Comparison of ENCODE assay signal across 1 cellular context in the genomic region with DNA sequence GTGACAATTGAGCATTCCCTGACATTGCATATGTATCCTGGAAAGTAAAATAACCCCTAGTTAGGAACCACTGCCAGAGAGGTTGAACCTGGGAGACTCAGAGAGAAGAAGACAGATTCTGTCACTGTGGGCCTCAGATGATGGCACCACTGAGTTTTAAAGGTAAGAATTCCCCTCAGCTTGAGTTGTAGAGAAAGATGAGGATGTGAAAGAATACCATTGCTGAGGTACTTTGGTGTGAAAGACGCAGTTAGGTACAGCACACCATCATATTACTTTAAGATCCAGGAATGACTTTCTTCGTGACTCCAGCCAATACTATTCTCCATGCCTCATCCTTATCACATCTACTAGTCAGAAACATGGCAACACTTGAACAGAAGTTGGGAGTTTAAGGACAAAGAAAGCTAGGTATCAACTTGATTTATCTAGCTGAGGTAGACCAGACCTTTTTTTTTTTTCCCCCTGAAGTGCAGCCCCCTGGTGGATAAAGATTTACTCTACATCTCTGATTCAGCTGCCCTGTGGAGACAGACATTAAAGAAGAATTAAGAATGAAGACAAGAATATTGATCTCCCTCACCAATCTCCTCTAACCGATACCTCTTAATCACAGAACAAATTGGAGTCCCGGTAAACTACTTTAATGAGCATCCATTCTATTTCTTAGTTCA.
TF ChIP-seq lines count a peak whose summit lies in the region.

No MANE protein-coding gene starts in this region.

TF ChIP-seq in HepG2, 621 proteins besides CTCF, POLR2A, EP300 and RAD21:
- TF ChIP-seq, protein P1, sequence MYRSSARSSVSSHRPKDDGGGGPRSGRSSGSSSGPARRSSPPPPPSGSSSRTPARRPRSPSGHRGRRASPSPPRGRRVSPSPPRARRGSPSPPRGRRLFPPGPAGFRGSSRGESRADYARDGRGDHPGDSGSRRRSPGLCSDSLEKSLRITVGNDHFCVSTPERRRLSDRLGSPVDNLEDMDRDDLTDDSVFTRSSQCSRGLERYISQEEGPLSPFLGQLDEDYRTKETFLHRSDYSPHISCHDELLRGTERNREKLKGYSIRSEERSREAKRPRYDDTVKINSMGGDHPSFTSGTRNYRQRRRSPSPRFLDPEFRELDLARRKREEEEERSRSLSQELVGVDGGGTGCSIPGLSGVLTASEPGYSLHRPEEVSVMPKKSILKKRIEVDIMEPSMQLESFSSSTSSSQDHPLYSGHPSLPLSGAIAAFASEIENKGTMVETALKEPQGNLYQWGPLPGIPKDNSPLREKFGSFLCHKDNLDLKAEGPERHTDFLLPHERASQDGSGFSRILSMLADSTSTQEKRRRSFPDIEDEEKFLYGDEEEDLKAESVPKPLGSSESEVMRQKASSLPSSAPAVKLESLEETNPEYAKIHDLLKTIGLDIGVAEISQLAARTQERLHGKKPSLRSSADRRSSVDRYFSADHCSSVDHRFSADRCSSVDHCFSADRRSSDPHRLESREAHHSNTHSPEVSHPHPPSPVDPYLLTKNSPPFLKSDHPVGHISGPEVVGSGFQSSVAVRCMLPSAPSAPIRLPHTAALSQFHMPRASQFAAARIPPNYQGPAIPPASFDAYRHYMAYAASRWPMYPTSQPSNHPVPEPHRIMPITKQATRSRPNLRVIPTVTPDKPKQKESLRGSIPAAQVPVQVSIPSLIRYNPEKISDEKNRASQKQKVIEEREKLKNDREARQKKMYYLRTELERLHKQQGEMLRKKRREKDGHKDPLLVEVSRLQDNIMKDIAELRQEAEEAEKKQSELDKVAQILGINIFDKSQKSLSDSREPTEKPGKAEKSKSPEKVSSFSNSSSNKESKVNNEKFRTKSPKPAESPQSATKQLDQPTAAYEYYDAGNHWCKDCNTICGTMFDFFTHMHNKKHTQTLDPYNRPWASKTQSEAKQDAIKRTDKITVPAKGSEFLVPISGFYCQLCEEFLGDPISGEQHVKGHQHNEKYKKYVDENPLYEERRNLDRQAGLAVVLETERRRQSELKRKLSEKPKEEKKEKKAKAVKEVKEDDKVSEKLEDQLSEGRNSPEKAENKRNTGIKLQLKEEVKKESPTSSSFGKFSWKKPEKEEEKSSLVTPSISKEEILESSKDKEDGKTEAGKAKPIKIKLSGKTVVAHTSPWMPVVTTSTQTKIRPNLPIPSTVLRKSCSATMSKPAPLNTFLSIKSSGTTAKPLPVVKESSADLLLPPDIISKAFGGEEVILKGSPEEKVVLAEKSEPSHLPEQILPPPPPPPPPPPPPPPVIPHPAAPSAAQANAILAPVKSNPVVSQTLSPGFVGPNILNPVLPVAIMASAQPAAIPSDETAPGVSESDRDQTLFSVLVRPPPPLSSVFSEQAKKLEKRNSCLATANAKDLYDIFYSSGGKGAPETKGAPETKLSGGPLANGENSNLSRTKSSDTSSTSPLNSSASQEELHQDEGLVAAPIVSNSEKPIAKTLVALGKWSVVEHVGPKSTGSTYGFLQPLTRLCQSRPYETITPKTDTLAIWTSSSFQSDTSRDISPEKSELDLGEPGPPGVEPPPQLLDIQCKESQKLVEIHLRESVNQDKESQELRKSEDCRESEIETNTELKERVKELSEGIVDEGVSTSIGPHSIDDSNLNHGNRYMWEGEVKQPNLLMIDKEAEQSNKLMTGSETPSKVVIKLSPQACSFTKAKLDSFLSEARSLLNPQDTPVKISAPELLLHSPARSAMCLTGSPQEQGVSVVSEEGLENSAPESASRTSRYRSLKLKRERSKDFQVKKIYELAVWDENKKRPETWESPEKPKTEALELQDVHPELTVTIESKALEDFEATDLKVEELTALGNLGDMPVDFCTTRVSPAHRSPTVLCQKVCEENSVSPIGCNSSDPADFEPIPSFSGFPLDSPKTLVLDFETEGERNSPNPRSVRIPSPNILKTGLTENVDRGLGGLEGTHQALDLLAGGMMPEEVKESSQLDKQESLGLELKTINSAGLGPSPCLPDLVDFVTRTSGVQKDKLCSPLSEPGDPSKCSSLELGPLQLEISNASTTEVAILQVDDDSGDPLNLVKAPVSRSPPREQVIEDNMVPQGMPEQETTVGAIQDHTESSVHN (CRISPR knock-in tag; IDR thresholded peaks at IDR 0.05): no peak
- TF ChIP-seq SMC3 (IDR thresholded peaks at IDR 0.05; ENCODE audit: low read length) (peak; percentile 25; the same call in 1 of the 2 replicates), TBX3 (IDR thresholded peaks at IDR 0.05; ENCODE audit: borderline replicate concordance) (no peak), ZNF362 (CRISPR knock-in tag; IDR thresholded peaks at IDR 0.05; ENCODE audit: borderline replicate concordance) (peak; percentile 22; the same call in 1 of the 2 replicates), FOSL1 (CRISPR knock-in tag; IDR thresholded peaks at IDR 0.05; ENCODE audit: borderline replicate concordance) (no peak), ATF7 (IDR thresholded peaks at IDR 0.05) (no peak), ATF7 (CRISPR knock-in tag; IDR thresholded peaks at IDR 0.05) (no peak), TAF15 (IDR thresholded peaks at IDR 0.05; ENCODE audit: low read depth, low read length, poor library complexity, severe bottlenecking) (no peak), PHF8 (CRISPR knock-in tag; IDR thresholded peaks at IDR 0.05) (no peak), PRPF4 (IDR thresholded peaks at IDR 0.05; ENCODE audit: low read depth, low read length, poor library complexity, severe bottlenecking) (no peak), SP5 (CRISPR knock-in tag; IDR thresholded peaks at IDR 0.05; ENCODE audit: borderline replicate concordance, low read depth) (no peak), ZNF557 (CRISPR knock-in tag; IDR thresholded peaks at IDR 0.05) (no peak), STAG1 (CRISPR knock-in tag; IDR thresholded peaks at IDR 0.05) (0 out of 2 replicates have a peak, but pooled peaks have one; percentile 14), ZNF619 (CRISPR knock-in tag; IDR thresholded peaks at IDR 0.05) (no peak), ZNF30 (CRISPR knock-in tag; IDR thresholded peaks at IDR 0.05) (no peak), ZNF224 (CRISPR knock-in tag; IDR thresholded peaks at IDR 0.05) (no peak), ZNF205 (CRISPR knock-in tag; IDR thresholded peaks at IDR 0.05) (no peak), LBX2 (CRISPR knock-in tag; IDR thresholded peaks at IDR 0.05; ENCODE audit: borderline replicate concordance) (no peak), ZNF569 (CRISPR knock-in tag; IDR thresholded peaks at IDR 0.05; ENCODE audit: borderline replicate concordance) (no peak), ZNF687 (CRISPR knock-in tag; IDR thresholded peaks at IDR 0.05) (no peak), MXI1 (IDR thresholded peaks at IDR 0.05; ENCODE audit: borderline replicate concordance, low read depth, low read length) (no peak), ZNF646 (CRISPR knock-in tag; IDR thresholded peaks at IDR 0.05) (no peak)
